Comparison of ENCODE assay signal across 28 cellular contexts in the genomic region with DNA sequence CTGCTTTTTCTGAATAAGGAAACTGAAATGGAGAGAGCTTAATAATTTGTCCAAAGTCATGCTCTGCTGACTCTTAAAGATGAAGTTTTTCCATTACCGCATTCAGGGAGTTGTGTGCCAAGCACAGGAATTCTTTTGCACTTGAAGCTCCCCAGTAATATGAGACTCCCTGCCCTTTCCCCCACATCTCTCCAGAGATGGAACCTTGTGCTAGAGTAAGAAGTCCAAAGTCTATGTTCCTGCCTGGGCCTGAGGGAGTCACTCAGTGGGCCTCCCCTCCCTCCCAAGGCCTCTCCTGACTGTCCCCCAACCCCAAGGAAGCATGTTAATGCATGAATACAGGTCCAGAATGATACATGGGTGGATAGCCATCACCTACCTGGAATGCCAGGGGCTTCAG.
DNase-seq lines count a peak whose midpoint lies in the region; ATAC-seq, FAIRE-seq and TF ChIP-seq lines count a peak whose summit lies in the region.
"Had no signal": no experiment of that assay in that cellular context is flagged by ENCODE, and none has a peak within 500 bp of the region (broad histone marks: within the 10 kb centered on the region; RNA-seq: fewer than 3 reads in every experiment).

No MANE protein-coding gene starts in this region.

- intact Hi-C loops in left ventricle myocardium superior (cut with micrococcal nuclease): no loop called here

- no peak overlapping the region for H3K4me3 ChIP-seq in rectal smooth muscle tissue (ENCODE audit: low read length)
- H3K4me3 ChIP-seq: MG63, SK-N-MC, skin epidermis, stomach, tibial nerve had no signal

- no peak for TF ChIP-seq CTCF in GM10266 (IDR thresholded peaks at IDR 0.05; ENCODE audit: control insufficient read depth, insufficient read depth, low read depth, missing control alignments)

- ATAC-seq in left ventricle myocardium superior: peak; percentile 83
- no peak for ATAC-seq in HG03571 (IDR thresholded peaks at IDR 0.05; ENCODE audit: unreplicated experiment)
- ATAC-seq: activated T-helper 17 cell treated with anti-CD3 and anti-CD28 coated beads, Interleukin-2, amount 50 U/mL, for 72 hours; HCT116; T-helper 17 cell had no signal

- H3K36me3 ChIP-seq in rectal smooth muscle tissue (ENCODE audit: control insufficient read depth, insufficient read depth, low read length): no peaks in the 10 kb centered on the region
- H3K36me3 ChIP-seq: MG63, stomach, tibial nerve had no signal

- DNase-seq in Caki2 (ENCODE audit: low read depth) (peak; percentile 14), RCC 7860 (ENCODE audit: low spot score) (no peak), left ventricle myocardium superior (no peak), DMS114 treated with DMSO at 0.1 percent for 48 hours (lab: John Stamatoyannopoulos, UW; ENCODE audit: unreplicated experiment) (no peak), GM10266 (ENCODE audit: extremely low spot score) (no peak)
- DNase-seq: activated CD4-positive, alpha-beta memory T cell treated with anti-CD3 and anti-CD28 coated beads, Interleukin-2, amount 10 ng/mL, durations not matched to agents 7 days and 5 days; activated CD4-positive, CD25-positive, alpha-beta regulatory T cell treated with anti-CD3 and anti-CD28 coated beads, Interleukin-2, amount 50 U/mL, for 72 hours; caudate nucleus; dermis blood vessel endothelial cell; DND-41; KG1; MG63; NCI-H2081; NCI-H774; stomach; T-helper 17 cell had no signal

- peak; percentile 8 for FAIRE-seq in RCC 7860 (lab: Jason Lieb, UNC)
- FAIRE-seq: endometrium, GM18507, HTR-8/SVneo, keratinocyte had no signal

- H3K9ac ChIP-seq in rectal smooth muscle tissue (ENCODE audit: low read length): no peak overlapping the region

- in situ Hi-C loops in Caki2 (cut with HindIII; ENCODE audit: low pct_unique_long_range_greater_than_20kb, low sequenced_read_pairs): no loop called here

- no peaks in the 10 kb centered on the region for H3K27me3 ChIP-seq in rectal smooth muscle tissue (ENCODE audit: control insufficient read depth, insufficient read depth, low read length)
- H3K27me3 ChIP-seq: MG63, stomach, tibial nerve had no signal

- H3K4me1 ChIP-seq in rectal smooth muscle tissue (ENCODE audit: control insufficient read depth, insufficient read depth, low read length): no peaks in the 10 kb centered on the region
- H3K4me1 ChIP-seq: stomach, tibial nerve had no signal

- peak overlapping the region; percentile 58 for H3K27ac ChIP-seq in rectal smooth muscle tissue (ENCODE audit: low read depth, low read length)
- H3K27ac ChIP-seq: RWPE1, SK-N-MC, skin epidermis, stomach had no signal
